In the genomic region with DNA sequence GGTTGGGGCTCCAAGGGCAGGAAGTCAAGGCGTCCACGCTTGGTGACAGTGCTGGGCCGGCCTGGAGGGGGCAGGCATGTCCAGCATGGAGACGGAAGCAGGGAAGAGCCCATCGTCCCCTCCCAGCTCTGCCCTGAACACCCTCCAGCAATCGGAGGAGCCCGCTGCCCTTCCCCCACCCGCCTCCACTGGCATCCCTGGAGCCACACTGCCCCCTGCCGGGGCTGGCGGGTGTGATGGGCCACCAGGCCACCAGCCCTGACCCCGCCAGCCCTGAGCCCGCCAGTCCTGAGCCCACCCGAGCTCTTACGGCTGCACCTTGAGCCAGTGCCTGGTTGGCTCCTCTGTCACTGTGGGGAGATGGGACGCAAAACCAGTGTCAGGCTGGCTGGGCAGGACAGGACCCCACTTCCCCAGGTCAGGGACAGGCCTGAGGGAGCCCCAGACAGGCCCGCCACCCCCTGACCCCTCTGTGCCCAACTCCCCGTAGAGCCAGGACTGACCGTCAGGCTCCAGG, we compare ENCODE assay signal across 1 cellular context.
A peak's percentile ranks its signal among the peaks of the same experiment; 100 is the strongest.
TF ChIP-seq lines count a peak whose summit lies in the region.

No MANE protein-coding gene starts in this region.

TF ChIP-seq in K562, 482 proteins besides CTCF, POLR2A, EP300 and RAD21 (continued from another document and continues in another):
- TF ChIP-seq, protein P1, sequence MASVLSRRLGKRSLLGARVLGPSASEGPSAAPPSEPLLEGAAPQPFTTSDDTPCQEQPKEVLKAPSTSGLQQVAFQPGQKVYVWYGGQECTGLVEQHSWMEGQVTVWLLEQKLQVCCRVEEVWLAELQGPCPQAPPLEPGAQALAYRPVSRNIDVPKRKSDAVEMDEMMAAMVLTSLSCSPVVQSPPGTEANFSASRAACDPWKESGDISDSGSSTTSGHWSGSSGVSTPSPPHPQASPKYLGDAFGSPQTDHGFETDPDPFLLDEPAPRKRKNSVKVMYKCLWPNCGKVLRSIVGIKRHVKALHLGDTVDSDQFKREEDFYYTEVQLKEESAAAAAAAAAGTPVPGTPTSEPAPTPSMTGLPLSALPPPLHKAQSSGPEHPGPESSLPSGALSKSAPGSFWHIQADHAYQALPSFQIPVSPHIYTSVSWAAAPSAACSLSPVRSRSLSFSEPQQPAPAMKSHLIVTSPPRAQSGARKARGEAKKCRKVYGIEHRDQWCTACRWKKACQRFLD (CRISPR knock-in tag; IDR thresholded peaks at IDR 0.05): no peak
- TF ChIP-seq, protein P2, sequence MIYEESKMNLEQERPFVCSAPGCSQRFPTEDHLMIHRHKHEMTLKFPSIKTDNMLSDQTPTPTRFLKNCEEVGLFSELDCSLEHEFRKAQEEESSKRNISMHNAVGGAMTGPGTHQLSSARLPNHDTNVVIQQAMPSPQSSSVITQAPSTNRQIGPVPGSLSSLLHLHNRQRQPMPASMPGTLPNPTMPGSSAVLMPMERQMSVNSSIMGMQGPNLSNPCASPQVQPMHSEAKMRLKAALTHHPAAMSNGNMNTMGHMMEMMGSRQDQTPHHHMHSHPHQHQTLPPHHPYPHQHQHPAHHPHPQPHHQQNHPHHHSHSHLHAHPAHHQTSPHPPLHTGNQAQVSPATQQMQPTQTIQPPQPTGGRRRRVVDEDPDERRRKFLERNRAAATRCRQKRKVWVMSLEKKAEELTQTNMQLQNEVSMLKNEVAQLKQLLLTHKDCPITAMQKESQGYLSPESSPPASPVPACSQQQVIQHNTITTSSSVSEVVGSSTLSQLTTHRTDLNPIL (CRISPR knock-in tag; IDR thresholded peaks at IDR 0.05): no peak
- TF ChIP-seq HDAC2 (IDR thresholded peaks at IDR 0.05): no peak
- no peak; the same call in 1 of the 2 replicates for TF ChIP-seq MTA1 (IDR thresholded peaks at IDR 0.05; ENCODE audit: borderline replicate concordance)
- TF ChIP-seq, protein P3, sequence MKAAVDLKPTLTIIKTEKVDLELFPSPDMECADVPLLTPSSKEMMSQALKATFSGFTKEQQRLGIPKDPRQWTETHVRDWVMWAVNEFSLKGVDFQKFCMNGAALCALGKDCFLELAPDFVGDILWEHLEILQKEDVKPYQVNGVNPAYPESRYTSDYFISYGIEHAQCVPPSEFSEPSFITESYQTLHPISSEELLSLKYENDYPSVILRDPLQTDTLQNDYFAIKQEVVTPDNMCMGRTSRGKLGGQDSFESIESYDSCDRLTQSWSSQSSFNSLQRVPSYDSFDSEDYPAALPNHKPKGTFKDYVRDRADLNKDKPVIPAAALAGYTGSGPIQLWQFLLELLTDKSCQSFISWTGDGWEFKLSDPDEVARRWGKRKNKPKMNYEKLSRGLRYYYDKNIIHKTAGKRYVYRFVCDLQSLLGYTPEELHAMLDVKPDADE (conservative IDR thresholded peaks at IDR 0.05; ENCODE audit: control insufficient read depth, low read depth, low read length): 0 out of 2 replicates have a peak, but pooled peaks have one; percentile 17
- TF ChIP-seq, protein P4, sequence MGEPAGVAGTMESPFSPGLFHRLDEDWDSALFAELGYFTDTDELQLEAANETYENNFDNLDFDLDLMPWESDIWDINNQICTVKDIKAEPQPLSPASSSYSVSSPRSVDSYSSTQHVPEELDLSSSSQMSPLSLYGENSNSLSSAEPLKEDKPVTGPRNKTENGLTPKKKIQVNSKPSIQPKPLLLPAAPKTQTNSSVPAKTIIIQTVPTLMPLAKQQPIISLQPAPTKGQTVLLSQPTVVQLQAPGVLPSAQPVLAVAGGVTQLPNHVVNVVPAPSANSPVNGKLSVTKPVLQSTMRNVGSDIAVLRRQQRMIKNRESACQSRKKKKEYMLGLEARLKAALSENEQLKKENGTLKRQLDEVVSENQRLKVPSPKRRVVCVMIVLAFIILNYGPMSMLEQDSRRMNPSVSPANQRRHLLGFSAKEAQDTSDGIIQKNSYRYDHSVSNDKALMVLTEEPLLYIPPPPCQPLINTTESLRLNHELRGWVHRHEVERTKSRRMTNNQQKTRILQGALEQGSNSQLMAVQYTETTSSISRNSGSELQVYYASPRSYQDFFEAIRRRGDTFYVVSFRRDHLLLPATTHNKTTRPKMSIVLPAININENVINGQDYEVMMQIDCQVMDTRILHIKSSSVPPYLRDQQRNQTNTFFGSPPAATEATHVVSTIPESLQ (CRISPR knock-in tag; IDR thresholded peaks at IDR 0.05): no peak
- TF ChIP-seq, protein P5, sequence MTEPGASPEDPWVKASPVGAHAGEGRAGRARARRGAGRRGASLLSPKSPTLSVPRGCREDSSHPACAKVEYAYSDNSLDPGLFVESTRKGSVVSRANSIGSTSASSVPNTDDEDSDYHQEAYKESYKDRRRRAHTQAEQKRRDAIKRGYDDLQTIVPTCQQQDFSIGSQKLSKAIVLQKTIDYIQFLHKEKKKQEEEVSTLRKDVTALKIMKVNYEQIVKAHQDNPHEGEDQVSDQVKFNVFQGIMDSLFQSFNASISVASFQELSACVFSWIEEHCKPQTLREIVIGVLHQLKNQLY (CRISPR knock-in tag; conservative IDR thresholded peaks at IDR 0.05): no peak
- TF ChIP-seq PHF8 (IDR thresholded peaks at IDR 0.05; ENCODE audit: borderline replicate concordance, low read length): no peak
- TF ChIP-seq NUFIP1 (IDR thresholded peaks at IDR 0.05; ENCODE audit: partially characterized antibody): peak; percentile 36
- TF ChIP-seq SMAD4 (CRISPR knock-in tag; conservative IDR thresholded peaks at IDR 0.05): peak; percentile 97
- no peak for TF ChIP-seq BRF1 (IDR thresholded peaks at IDR 0.05; ENCODE audit: borderline replicate concordance, extremely low read depth, insufficient read length)
- no peak for TF ChIP-seq ZBTB8A (IDR thresholded peaks at IDR 0.05; ENCODE audit: partially characterized antibody)
- no peak for TF ChIP-seq ZFP1 (CRISPR knock-in tag; IDR thresholded peaks at IDR 0.05)
- TF ChIP-seq, protein P6, sequence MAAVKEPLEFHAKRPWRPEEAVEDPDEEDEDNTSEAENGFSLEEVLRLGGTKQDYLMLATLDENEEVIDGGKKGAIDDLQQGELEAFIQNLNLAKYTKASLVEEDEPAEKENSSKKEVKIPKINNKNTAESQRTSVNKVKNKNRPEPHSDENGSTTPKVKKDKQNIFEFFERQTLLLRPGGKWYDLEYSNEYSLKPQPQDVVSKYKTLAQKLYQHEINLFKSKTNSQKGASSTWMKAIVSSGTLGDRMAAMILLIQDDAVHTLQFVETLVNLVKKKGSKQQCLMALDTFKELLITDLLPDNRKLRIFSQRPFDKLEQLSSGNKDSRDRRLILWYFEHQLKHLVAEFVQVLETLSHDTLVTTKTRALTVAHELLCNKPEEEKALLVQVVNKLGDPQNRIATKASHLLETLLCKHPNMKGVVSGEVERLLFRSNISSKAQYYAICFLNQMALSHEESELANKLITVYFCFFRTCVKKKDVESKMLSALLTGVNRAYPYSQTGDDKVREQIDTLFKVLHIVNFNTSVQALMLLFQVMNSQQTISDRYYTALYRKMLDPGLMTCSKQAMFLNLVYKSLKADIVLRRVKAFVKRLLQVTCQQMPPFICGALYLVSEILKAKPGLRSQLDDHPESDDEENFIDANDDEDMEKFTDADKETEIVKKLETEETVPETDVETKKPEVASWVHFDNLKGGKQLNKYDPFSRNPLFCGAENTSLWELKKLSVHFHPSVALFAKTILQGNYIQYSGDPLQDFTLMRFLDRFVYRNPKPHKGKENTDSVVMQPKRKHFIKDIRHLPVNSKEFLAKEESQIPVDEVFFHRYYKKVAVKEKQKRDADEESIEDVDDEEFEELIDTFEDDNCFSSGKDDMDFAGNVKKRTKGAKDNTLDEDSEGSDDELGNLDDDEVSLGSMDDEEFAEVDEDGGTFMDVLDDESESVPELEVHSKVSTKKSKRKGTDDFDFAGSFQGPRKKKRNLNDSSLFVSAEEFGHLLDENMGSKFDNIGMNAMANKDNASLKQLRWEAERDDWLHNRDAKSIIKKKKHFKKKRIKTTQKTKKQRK (IDR thresholded peaks at IDR 0.05; ENCODE audit: borderline replicate concordance, low read depth, low read length): no peak
- TF ChIP-seq, protein P7, sequence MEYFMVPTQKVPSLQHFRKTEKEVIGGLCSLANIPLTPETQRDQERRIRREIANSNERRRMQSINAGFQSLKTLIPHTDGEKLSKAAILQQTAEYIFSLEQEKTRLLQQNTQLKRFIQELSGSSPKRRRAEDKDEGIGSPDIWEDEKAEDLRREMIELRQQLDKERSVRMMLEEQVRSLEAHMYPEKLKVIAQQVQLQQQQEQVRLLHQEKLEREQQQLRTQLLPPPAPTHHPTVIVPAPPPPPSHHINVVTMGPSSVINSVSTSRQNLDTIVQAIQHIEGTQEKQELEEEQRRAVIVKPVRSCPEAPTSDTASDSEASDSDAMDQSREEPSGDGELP (CRISPR knock-in tag; IDR thresholded peaks at IDR 0.05; ENCODE audit: borderline replicate concordance): peak; percentile 84
- no peak for TF ChIP-seq MAFG (tag; conservative IDR thresholded peaks at IDR 0.05)
- TF ChIP-seq, protein P8, sequence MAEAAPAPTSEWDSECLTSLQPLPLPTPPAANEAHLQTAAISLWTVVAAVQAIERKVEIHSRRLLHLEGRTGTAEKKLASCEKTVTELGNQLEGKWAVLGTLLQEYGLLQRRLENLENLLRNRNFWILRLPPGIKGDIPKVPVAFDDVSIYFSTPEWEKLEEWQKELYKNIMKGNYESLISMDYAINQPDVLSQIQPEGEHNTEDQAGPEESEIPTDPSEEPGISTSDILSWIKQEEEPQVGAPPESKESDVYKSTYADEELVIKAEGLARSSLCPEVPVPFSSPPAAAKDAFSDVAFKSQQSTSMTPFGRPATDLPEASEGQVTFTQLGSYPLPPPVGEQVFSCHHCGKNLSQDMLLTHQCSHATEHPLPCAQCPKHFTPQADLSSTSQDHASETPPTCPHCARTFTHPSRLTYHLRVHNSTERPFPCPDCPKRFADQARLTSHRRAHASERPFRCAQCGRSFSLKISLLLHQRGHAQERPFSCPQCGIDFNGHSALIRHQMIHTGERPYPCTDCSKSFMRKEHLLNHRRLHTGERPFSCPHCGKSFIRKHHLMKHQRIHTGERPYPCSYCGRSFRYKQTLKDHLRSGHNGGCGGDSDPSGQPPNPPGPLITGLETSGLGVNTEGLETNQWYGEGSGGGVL (CRISPR knock-in tag; IDR thresholded peaks at IDR 0.05): no peak
- no peak for TF ChIP-seq MCM2 (IDR thresholded peaks at IDR 0.05; ENCODE audit: low read depth)
- TF ChIP-seq MXI1 (IDR thresholded peaks at IDR 0.05; ENCODE audit: low read depth, low read length): no peak
- TF ChIP-seq, protein P9, sequence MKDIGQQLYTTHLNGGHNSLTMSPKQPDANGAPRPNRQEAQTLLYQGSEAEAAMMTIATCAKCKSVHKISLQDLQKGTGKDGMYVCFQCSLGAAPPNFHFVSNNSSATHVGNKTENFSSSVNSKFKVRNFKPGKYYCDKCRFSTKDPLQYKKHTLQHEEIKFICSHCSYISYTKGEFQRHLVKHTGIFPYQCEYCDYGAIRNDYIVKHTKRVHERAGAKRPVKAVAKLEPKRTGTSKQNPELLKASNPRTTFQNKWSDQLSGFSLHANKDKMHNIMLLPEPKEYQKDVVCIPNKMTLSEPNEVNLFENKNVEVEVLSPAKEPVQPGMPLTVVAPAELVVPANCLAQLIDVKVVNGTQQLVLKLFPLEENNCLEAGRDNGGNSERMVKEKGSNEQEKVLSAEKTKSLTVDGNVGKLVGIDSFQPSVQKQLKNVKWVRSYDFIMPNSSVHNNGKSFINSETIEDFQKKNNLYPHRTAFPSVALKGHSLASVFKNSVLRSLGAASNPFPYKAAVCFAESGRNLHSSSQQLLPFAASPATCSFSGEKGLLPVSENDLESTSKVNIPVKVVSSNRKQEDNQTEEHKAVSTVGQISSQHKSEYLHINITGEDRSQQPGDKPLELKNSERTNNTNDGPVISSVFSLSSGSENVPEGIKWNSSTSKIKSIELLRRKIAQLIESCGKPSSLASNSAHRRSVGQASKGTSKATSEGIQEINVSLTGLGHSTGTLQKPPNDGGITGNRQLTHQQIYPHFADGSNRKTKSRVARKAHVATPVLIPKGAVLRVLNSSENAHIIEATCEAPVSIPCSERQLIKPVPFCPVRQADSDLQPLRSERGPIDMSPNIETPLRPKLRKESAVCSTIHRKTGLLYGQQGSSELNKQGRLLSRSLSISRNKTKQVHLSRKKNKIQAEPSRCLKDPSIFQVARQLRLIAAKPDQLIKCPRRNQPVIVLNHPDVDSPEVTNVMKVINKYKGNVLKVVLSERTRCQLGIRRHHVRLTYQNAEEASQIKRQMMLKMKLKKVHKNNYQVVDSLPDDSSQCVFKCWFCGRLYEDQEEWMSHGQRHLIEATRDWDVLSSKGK (CRISPR knock-in tag; IDR thresholded peaks at IDR 0.05): no peak
- no peak for TF ChIP-seq ZNF197 (CRISPR knock-in tag; IDR thresholded peaks at IDR 0.05; ENCODE audit: low read depth)
- TF ChIP-seq HCFC1 (IDR thresholded peaks at IDR 0.05; ENCODE audit: low read depth, low read length): no peak
- peak; percentile 50; the same call in 1 of the 2 replicates for TF ChIP-seq ZNF143 (CRISPR knock-in tag; IDR thresholded peaks at IDR 0.05)
- no peak for TF ChIP-seq ZFPM2 (CRISPR knock-in tag; IDR thresholded peaks at IDR 0.05)
- TF ChIP-seq, protein P10, sequence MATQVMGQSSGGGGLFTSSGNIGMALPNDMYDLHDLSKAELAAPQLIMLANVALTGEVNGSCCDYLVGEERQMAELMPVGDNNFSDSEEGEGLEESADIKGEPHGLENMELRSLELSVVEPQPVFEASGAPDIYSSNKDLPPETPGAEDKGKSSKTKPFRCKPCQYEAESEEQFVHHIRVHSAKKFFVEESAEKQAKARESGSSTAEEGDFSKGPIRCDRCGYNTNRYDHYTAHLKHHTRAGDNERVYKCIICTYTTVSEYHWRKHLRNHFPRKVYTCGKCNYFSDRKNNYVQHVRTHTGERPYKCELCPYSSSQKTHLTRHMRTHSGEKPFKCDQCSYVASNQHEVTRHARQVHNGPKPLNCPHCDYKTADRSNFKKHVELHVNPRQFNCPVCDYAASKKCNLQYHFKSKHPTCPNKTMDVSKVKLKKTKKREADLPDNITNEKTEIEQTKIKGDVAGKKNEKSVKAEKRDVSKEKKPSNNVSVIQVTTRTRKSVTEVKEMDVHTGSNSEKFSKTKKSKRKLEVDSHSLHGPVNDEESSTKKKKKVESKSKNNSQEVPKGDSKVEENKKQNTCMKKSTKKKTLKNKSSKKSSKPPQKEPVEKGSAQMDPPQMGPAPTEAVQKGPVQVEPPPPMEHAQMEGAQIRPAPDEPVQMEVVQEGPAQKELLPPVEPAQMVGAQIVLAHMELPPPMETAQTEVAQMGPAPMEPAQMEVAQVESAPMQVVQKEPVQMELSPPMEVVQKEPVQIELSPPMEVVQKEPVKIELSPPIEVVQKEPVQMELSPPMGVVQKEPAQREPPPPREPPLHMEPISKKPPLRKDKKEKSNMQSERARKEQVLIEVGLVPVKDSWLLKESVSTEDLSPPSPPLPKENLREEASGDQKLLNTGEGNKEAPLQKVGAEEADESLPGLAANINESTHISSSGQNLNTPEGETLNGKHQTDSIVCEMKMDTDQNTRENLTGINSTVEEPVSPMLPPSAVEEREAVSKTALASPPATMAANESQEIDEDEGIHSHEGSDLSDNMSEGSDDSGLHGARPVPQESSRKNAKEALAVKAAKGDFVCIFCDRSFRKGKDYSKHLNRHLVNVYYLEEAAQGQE (CRISPR knock-in tag; IDR thresholded peaks at IDR 0.05; ENCODE audit: low read depth): peak; percentile 50; the same call in 1 of the 2 replicates
- no peak for TF ChIP-seq SLC30A9 (CRISPR knock-in tag; IDR thresholded peaks at IDR 0.05)
- TF ChIP-seq NRF1 (conservative IDR thresholded peaks at IDR 0.05 in 1 of 2, IDR thresholded peaks at IDR 0.05 in 1 of 2): no peak
- TF ChIP-seq ERF (CRISPR knock-in tag; IDR thresholded peaks at IDR 0.05): no peak
- TF ChIP-seq MBD2 (IDR thresholded peaks at IDR 0.05; ENCODE audit: borderline replicate concordance, low read depth): no peak
- TF ChIP-seq ZNF232 (CRISPR knock-in tag; IDR thresholded peaks at IDR 0.05): no peak
- TF ChIP-seq ZNF77 (CRISPR knock-in tag; IDR thresholded peaks at IDR 0.05): no peak
- TF ChIP-seq POLR3G (IDR thresholded peaks at IDR 0.05; ENCODE audit: extremely low read depth, insufficient read length, insufficient replicate concordance): no peak
- TF ChIP-seq CC2D1A (IDR thresholded peaks at IDR 0.05): peak; percentile 92
